ENCODE assay signal across 11 cellular contexts in the genomic region with DNA sequence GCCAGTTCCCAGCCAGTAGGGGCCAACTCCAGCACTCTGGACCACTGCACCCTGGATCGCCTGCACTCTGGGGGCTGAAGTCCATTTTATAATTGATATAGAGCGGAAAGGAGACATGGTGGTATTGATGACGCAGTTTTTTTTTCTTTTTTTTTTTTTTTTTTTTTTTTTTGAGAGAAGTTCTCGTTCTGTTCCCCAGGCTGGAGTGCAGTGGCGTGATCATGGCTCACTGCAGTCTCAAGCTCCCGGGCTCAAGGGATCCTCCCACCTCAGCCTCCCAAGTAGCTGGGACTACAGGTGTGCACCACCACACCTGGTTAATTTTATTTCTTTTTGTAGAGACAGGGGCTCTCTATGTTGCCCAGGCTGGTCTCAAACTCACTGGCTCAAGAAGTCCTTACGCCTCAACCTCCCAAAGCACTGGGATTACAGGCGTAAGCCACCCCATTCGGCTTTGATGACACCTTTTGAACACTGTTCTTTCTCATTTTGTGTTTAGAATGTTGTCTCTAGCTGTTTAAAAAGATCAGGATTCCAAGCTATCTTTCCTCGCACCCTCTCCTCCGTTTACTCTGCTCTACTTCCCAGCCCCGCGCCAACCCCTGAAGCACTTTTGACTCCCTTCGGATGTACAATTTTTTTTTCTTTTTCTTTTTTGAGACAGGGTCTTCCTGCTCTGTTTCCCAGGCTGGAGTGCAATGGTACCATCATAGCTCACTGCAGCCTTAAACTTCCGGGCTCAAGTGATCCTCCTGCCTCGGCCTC. TPM values are rescaled to one million over a fixed set of nuclear protein-coding genes. Genes with fewer than 3 reads are reported as not detected.
DNase-seq lines count a peak whose midpoint lies in the region; ATAC-seq and TF ChIP-seq lines count a peak whose summit lies in the region.
"Had no signal": no experiment of that assay in that cellular context is flagged by ENCODE, and none has a peak within 500 bp of the region (broad histone marks: within the 10 kb centered on the region; RNA-seq: fewer than 3 reads in every experiment).

No MANE protein-coding gene starts in this region.

- WGBS in right lobe of liver (ENCODE audit: insufficient coverage, low coverage, low lambda C conversion rate, missing lambda C conversion rate): 64% methylated on average over 16 of the region's 16 CpGs
- 88% methylated on average over 15 of the region's 16 CpGs for WGBS in mammary epithelial cell (ENCODE audit: low coverage, missing lambda C conversion rate)

- H3K36me3 ChIP-seq in right lobe of liver (no peaks in the 10 kb centered on the region), tibial artery (no peaks in the 10 kb centered on the region), mammary epithelial cell (ENCODE audit: insufficient read depth, low read length) (no peaks in the 10 kb centered on the region)

- intact Hi-C loops in activated T-helper 1 cell treated with anti-CD3 and anti-CD28 coated beads, Interleukin-12 subunit alpha, Interleukin-12 subunit beta, Interleukin-2, Interleukin-4 antibody, amounts not matched to agents 30 ng/mL and 10 ng/mL and 1 ng/mL, durations not matched to agents 14 hours and 24 hours and 36 hours (cut with micrococcal nuclease): loop anchor here (1.0 to 10.0 kb wide), 5 partner anchors 8 to 642 kb away; a partner anchor contains a TSS
- intact Hi-C loops in right lobe of liver (cut with DNase I): no loop called here
- intact Hi-C loops in tibial artery (cut with DNase I; ENCODE audit: low total_unique reads): no loop called here
- intact Hi-C loops in mammary epithelial cell (cut with micrococcal nuclease): no loop called here

- H3K27me3 ChIP-seq in right lobe of liver (no peaks in the 10 kb centered on the region), tibial artery (no peaks in the 10 kb centered on the region), mammary epithelial cell (ENCODE audit: insufficient read depth, low read length) (peaks cover 4% of the 10 kb centered on the region)
- H3K27me3 ChIP-seq: testis had no signal

- H3K36me3 Mint-ChIP-seq in activated CD8-positive, alpha-beta memory T cell treated with anti-CD3 and anti-CD28 coated beads, Interleukin-2, amount 10 ng/mL, durations not matched to agents 7 days and 5 days: peaks cover 52% of the 10 kb centered on the region
- peaks cover 22% of the 10 kb centered on the region for H3K36me3 Mint-ChIP-seq in activated T-helper 1 cell treated with anti-CD3 and anti-CD28 coated beads, Interleukin-12 subunit alpha, Interleukin-12 subunit beta, Interleukin-2, Interleukin-4 antibody, amounts not matched to agents 30 ng/mL and 10 ng/mL and 1 ng/mL, durations not matched to agents 14 hours and 24 hours and 36 hours (ENCODE audit: low read depth)

- CTCF ChIA-PET in activated CD8-positive, alpha-beta memory T cell treated with anti-CD3 and anti-CD28 coated beads, Interleukin-2, amount 10 ng/mL, durations not matched to agents 7 days and 5 days (lab: Charles Lee): interaction anchor here (1.6 to 2.2 kb wide), 3 partner anchors 9 to 80 kb away, joined by 4 to 7 read pairs (median 5); a partner anchor contains a TSS
- CTCF ChIA-PET in mammary epithelial cell (lab: Charles Lee; ENCODE audit: low non-redundant PET): no interaction called here

- no peaks in the 10 kb centered on the region for H4K20me1 ChIP-seq in mammary epithelial cell (ENCODE audit: insufficient read depth, low read length)

- DNase-seq in activated CD8-positive, alpha-beta memory T cell treated with anti-CD3 and anti-CD28 coated beads, Interleukin-2, amount 10 ng/mL, durations not matched to agents 7 days and 5 days: no peak
- DNase-seq in activated CD8-positive, alpha-beta memory T cell treated with anti-CD3 and anti-CD28 coated beads, Interleukin-2, amount 50 U/mL, for 4 hours: no peak
- no peak for DNase-seq in activated T-helper 1 cell treated with anti-CD3 and anti-CD28 coated beads, Interleukin-12 subunit alpha, Interleukin-12 subunit beta, Interleukin-2, Interleukin-4 antibody, amounts not matched to agents 30 ng/mL and 10 ng/mL and 1 ng/mL, durations not matched to agents 14 hours and 24 hours and 36 hours (ENCODE audit: low spot score)
- DNase-seq in right lobe of liver: no peak
- no peak for DNase-seq in tibial artery
- DNase-seq in SW 1271 (lab: John Stamatoyannopoulos, UW): no peak
- DNase-seq in EL: no peak
- DNase-seq in mammary epithelial cell: no peak
- DNase-seq: NCI-H1092 had no signal

- no peaks in the 10 kb centered on the region for H3K4me1 ChIP-seq in right lobe of liver
- H3K4me1 ChIP-seq in tibial artery: peaks cover 0 to 11% (median 0%) of the 10 kb centered on the region in 4 donors
- H3K4me1 ChIP-seq in mammary epithelial cell (ENCODE audit: insufficient read depth, low read length): no peaks in the 10 kb centered on the region
- H3K4me1 ChIP-seq: testis had no signal

- H3K9me3 Mint-ChIP-seq in activated CD8-positive, alpha-beta memory T cell treated with anti-CD3 and anti-CD28 coated beads, Interleukin-2, amount 10 ng/mL, durations not matched to agents 7 days and 5 days (ENCODE audit: low read depth): no peaks in the 10 kb centered on the region
- H3K9me3 Mint-ChIP-seq in activated T-helper 1 cell treated with anti-CD3 and anti-CD28 coated beads, Interleukin-12 subunit alpha, Interleukin-12 subunit beta, Interleukin-2, Interleukin-4 antibody, amounts not matched to agents 30 ng/mL and 10 ng/mL and 1 ng/mL, durations not matched to agents 14 hours and 24 hours and 36 hours: no peaks in the 10 kb centered on the region

- no peaks in the 10 kb centered on the region for H3K27me3 Mint-ChIP-seq in activated CD8-positive, alpha-beta memory T cell treated with anti-CD3 and anti-CD28 coated beads, Interleukin-2, amount 10 ng/mL, durations not matched to agents 7 days and 5 days
- no peaks in the 10 kb centered on the region for H3K27me3 Mint-ChIP-seq in activated T-helper 1 cell treated with anti-CD3 and anti-CD28 coated beads, Interleukin-12 subunit alpha, Interleukin-12 subunit beta, Interleukin-2, Interleukin-4 antibody, amounts not matched to agents 30 ng/mL and 10 ng/mL and 1 ng/mL, durations not matched to agents 14 hours and 24 hours and 36 hours (ENCODE audit: insufficient read depth)

- TF ChIP-seq POLR2A in right lobe of liver (IDR thresholded peaks at IDR 0.05): no peak

- peak overlapping the region; percentile 86 for H3K4me3 Mint-ChIP-seq in activated CD8-positive, alpha-beta memory T cell treated with anti-CD3 and anti-CD28 coated beads, Interleukin-2, amount 10 ng/mL, durations not matched to agents 7 days and 5 days
- peak overlapping the region; percentile 89 for H3K4me3 Mint-ChIP-seq in activated T-helper 1 cell treated with anti-CD3 and anti-CD28 coated beads, Interleukin-12 subunit alpha, Interleukin-12 subunit beta, Interleukin-2, Interleukin-4 antibody, amounts not matched to agents 30 ng/mL and 10 ng/mL and 1 ng/mL, durations not matched to agents 14 hours and 24 hours and 36 hours

- dilution Hi-C loops in mammary epithelial cell (cut with HindIII; ENCODE audit: low sequenced_read_pairs): no loop called here

- in situ Hi-C loops in mammary epithelial cell (cut with MboI; ENCODE audit: low sequenced_read_pairs in 2 of 2): no loop called here

- H3K4me2 ChIP-seq in mammary epithelial cell (ENCODE audit: insufficient read depth, low read depth, low read length): no peak overlapping the region

- H3K79me2 ChIP-seq in mammary epithelial cell (ENCODE audit: insufficient read depth, low read length): no peaks in the 10 kb centered on the region

- peak overlapping the region; percentile 97 for H3K27ac Mint-ChIP-seq in activated CD8-positive, alpha-beta memory T cell treated with anti-CD3 and anti-CD28 coated beads, Interleukin-2, amount 10 ng/mL, durations not matched to agents 7 days and 5 days
- peak overlapping the region; percentile 98 for H3K27ac Mint-ChIP-seq in activated T-helper 1 cell treated with anti-CD3 and anti-CD28 coated beads, Interleukin-12 subunit alpha, Interleukin-12 subunit beta, Interleukin-2, Interleukin-4 antibody, amounts not matched to agents 30 ng/mL and 10 ng/mL and 1 ng/mL, durations not matched to agents 14 hours and 24 hours and 36 hours

- BruUV-seq in mammary epithelial cell (replicated peaks; lab: Mats Ljungman, UMichigan): no TSS peak

- no peak for TF ChIP-seq CTCF in right lobe of liver (IDR thresholded peaks at IDR 0.05)
- no peak for TF ChIP-seq CTCF in tibial artery (IDR thresholded peaks at IDR 0.05)
- no peak for TF ChIP-seq CTCF in mammary epithelial cell (conservative IDR thresholded peaks at IDR 0.05 in 1 of 2, IDR thresholded peaks at IDR 0.05 in 1 of 2; ENCODE audit: extremely low read depth in 1 of 2, insufficient read depth in 1 of 2, low read depth in 1 of 2, low read length in 2 of 2)

- peaks cover 62% of the 10 kb centered on the region for H3K4me1 Mint-ChIP-seq in activated CD8-positive, alpha-beta memory T cell treated with anti-CD3 and anti-CD28 coated beads, Interleukin-2, amount 10 ng/mL, durations not matched to agents 7 days and 5 days
- peaks cover 56% of the 10 kb centered on the region for H3K4me1 Mint-ChIP-seq in activated T-helper 1 cell treated with anti-CD3 and anti-CD28 coated beads, Interleukin-12 subunit alpha, Interleukin-12 subunit beta, Interleukin-2, Interleukin-4 antibody, amounts not matched to agents 30 ng/mL and 10 ng/mL and 1 ng/mL, durations not matched to agents 14 hours and 24 hours and 36 hours (ENCODE audit: low read depth)

- no peak for ATAC-seq in activated CD8-positive, alpha-beta memory T cell treated with anti-CD3 and anti-CD28 coated beads, Interleukin-2, amount 10 ng/mL, durations not matched to agents 7 days and 5 days
- no peak for ATAC-seq in right lobe of liver

- H3K9ac ChIP-seq in mammary epithelial cell (ENCODE audit: insufficient read depth, low read length): no peak overlapping the region

- peak overlapping the region in 2 of 3 donors; percentile 57 to 61 for H3K27ac ChIP-seq in right lobe of liver
- peak overlapping the region in 1 of 2 donors; percentile 51 for H3K27ac ChIP-seq in tibial artery
- H3K27ac ChIP-seq in mammary epithelial cell (ENCODE audit: insufficient read depth, low read depth, low read length): no peak overlapping the region

- no peak overlapping the region for H2AFZ ChIP-seq in mammary epithelial cell (ENCODE audit: low read depth, low read length)

- H3K9me3 ChIP-seq in right lobe of liver (no peaks in the 10 kb centered on the region), tibial artery (no peaks in the 10 kb centered on the region), mammary epithelial cell (replicated peaks; ENCODE audit: insufficient read depth, low read length) (no peaks in the 10 kb centered on the region)
- H3K9me3 ChIP-seq: testis had no signal

- H3K4me3 ChIP-seq in right lobe of liver (no peak overlapping the region), tibial artery (peak overlapping the region; percentile 35 to 38), mammary epithelial cell (replicated peaks in 1 of 3; ENCODE audit: insufficient read depth in 1 of 3, low read depth in 2 of 3, low read length in 3 of 3) (no peak overlapping the region)

RNA-seq across cellular contexts. Expression of a gene that starts 1.0 kb away (rescaled TPM):
- 100 to 1,000 TPM in 1 of 2 experiments, 10 to 100 TPM in 1; 65.1 to 158 TPM for total RNA-seq in activated CD8-positive, alpha-beta memory T cell treated with anti-CD3 and anti-CD28 coated beads, Interleukin-2, amount 10 ng/mL, durations not matched to agents 7 days and 5 days
- 8.2 and 9.4 TPM in 2 replicates for total RNA-seq in activated T-helper 1 cell treated with anti-CD3 and anti-CD28 coated beads, Interleukin-12 subunit alpha, Interleukin-12 subunit beta, Interleukin-2, Interleukin-4 antibody, amounts not matched to agents 30 ng/mL and 10 ng/mL and 1 ng/mL, durations not matched to agents 14 hours and 24 hours and 36 hours
- 1 to 10 TPM in 4 of 6 experiments, under 1 TPM in 2; 0.49 to 1.9 (median 1.5) TPM for total RNA-seq in right lobe of liver
- total RNA-seq in mammary epithelial cell: not detected
- not detected for polyA plus RNA-seq in mammary epithelial cell
- not detected for polyA minus RNA-seq in mammary epithelial cell

RNA-seq across cellular contexts. Expression of a gene that starts 46.2 kb away (rescaled TPM):
- not detected for total RNA-seq in activated CD8-positive, alpha-beta memory T cell treated with anti-CD3 and anti-CD28 coated beads, Interleukin-2, amount 10 ng/mL, durations not matched to agents 7 days and 5 days
- not detected in 2 replicates for total RNA-seq in activated T-helper 1 cell treated with anti-CD3 and anti-CD28 coated beads, Interleukin-12 subunit alpha, Interleukin-12 subunit beta, Interleukin-2, Interleukin-4 antibody, amounts not matched to agents 30 ng/mL and 10 ng/mL and 1 ng/mL, durations not matched to agents 14 hours and 24 hours and 36 hours
- under 1 TPM in 4 of 6 experiments, not detected in 2; 0.49 to 0.95 (median 0.76) TPM for total RNA-seq in right lobe of liver
- under 1 TPM in 1 of 2 donors, not detected in 1; 0.17 TPM for total RNA-seq in mammary epithelial cell
- polyA plus RNA-seq in mammary epithelial cell: not detected
- not detected for polyA minus RNA-seq in mammary epithelial cell
- polyA plus RNA-seq: AG04450 had no signal

Comparison
In these comparisons a context has a peak if more than half of its experiments do, and no peak if none do; other contexts are left out.
1. H3K4me3 ChIP-seq: peak in tibial artery (2 of 2); none in right lobe of liver (0 of 3) and mammary epithelial cell (0 of 3).